In genomic region chr3:157113832-157114505, GRCh38 we compare ENCODE assay signal across 15 cellular contexts. TPM values are rescaled to one million over a fixed set of nuclear protein-coding genes. Genes with fewer than 3 reads are reported as not detected.
DNase-seq lines count a peak whose midpoint lies in the region; ATAC-seq and TF ChIP-seq lines count a peak whose summit lies in the region.
"Had no signal": no experiment of that assay in that cellular context is flagged by ENCODE, and none has a peak within 500 bp of the region (broad histone marks: within the 10 kb centered on the region; RNA-seq: fewer than 3 reads in every experiment).

No MANE protein-coding gene starts in this region.

- peaks cover 97% of the 10 kb centered on the region for H3K4me1 ChIP-seq in cardiac muscle cell (ENCODE audit: low read depth)
- H3K4me1 ChIP-seq: breast epithelium had no signal

- CTCF ChIA-PET in WTC11 (lab: Charles Lee) = interaction anchor here (0.6 to 1.0 kb wide), 6 partner anchors 10 to 48 kb away, joined by 3 to 5 read pairs (median 4); no protein-coding TSS in a partner anchor

- DNase-seq in cardiac muscle cell (ENCODE audit: low read depth in 1 of 2, low spot score in 1 of 2) (no peak), left cardiac atrium (no peak), HT-29 (ENCODE audit: low spot score) (peak; percentile 11), WTC11 (ENCODE audit: low spot score) (no peak), progenitor cell of endocrine pancreas (ENCODE audit: low spot score, unreplicated experiment) (no peak), GDM1 (lab: John Stamatoyannopoulos, UW) (no peak), COR-L47 (lab: John Stamatoyannopoulos, UW) (no peak)
- DNase-seq: activated CD4-positive, alpha-beta T cell treated with anti-CD3 and anti-CD28 coated beads, Interleukin-2, amount 50 U/mL, for 4 hours; activated naive CD4-positive, alpha-beta T cell; pancreas; uterus had no signal

- H3K27me3 ChIP-seq in cardiac muscle cell = no peaks in the 10 kb centered on the region
- H3K27me3 ChIP-seq: breast epithelium, hepatocyte, pancreas, uterus had no signal

- no peaks in the 10 kb centered on the region for H3K36me3 ChIP-seq in cardiac muscle cell
- H3K36me3 ChIP-seq: breast epithelium, pancreas, uterus had no signal

- no peaks in the 10 kb centered on the region for H3K4me1 Mint-ChIP-seq in WTC11
- peaks cover 32% of the 10 kb centered on the region for H3K4me1 Mint-ChIP-seq in progenitor cell of endocrine pancreas (ENCODE audit: low read depth)

- H3K27me3 Mint-ChIP-seq in WTC11 (ENCODE audit: low read depth) = no peaks in the 10 kb centered on the region; the same call in 1 of the 2 replicates
- H3K27me3 Mint-ChIP-seq in progenitor cell of endocrine pancreas = no peaks in the 10 kb centered on the region

- H3K4me3 Mint-ChIP-seq in WTC11 (no peak overlapping the region), progenitor cell of endocrine pancreas (ENCODE audit: low read depth) (no peak overlapping the region)
- H3K4me3 Mint-ChIP-seq: T-helper 1 cell treated with Interleukin-12 subunit alpha and Interleukin-12 subunit beta and Interleukin-4 antibody, amounts not matched to agents 30 μg/mL and 1 μg/mL, for 36 hours had no signal

- POLR2A ChIA-PET in WTC11 (lab: Charles Lee) = no interaction called here

- no peak overlapping the region for H3K4me3 ChIP-seq in cardiac muscle cell
- H3K4me3 ChIP-seq: breast epithelium, hepatocyte, pancreas, uterus had no signal

- H3K27ac Mint-ChIP-seq in WTC11 (no peak overlapping the region), progenitor cell of endocrine pancreas (no peak overlapping the region)
- H3K27ac Mint-ChIP-seq: T-helper 1 cell treated with Interleukin-12 subunit alpha and Interleukin-12 subunit beta and Interleukin-4 antibody, amounts not matched to agents 30 μg/mL and 1 μg/mL, for 36 hours had no signal

- intact Hi-C loops in left cardiac atrium (cut with DNase I) = no loop called here

- TF ChIP-seq CTCF in cardiac muscle cell (IDR thresholded peaks at IDR 0.05; ENCODE audit: low read depth, low read length) = peak; percentile 3
- TF ChIP-seq CTCF in WTC11 (IDR thresholded peaks at IDR 0.05) = no peak
- peak; percentile 17 for TF ChIP-seq CTCF in progenitor cell of endocrine pancreas (IDR thresholded peaks at IDR 0.05; ENCODE audit: unreplicated experiment)

- ATAC-seq in left cardiac atrium = no peak
- ATAC-seq in WTC11 = peak; percentile 82
- ATAC-seq in GM19463 (IDR thresholded peaks at IDR 0.05; ENCODE audit: unreplicated experiment) = no peak

- no peaks in the 10 kb centered on the region for H3K9me3 Mint-ChIP-seq in WTC11
- no peaks in the 10 kb centered on the region for H3K9me3 Mint-ChIP-seq in progenitor cell of endocrine pancreas (ENCODE audit: low read depth)
- H3K9me3 Mint-ChIP-seq: T-helper 1 cell treated with Interleukin-12 subunit alpha and Interleukin-12 subunit beta and Interleukin-4 antibody, amounts not matched to agents 30 μg/mL and 1 μg/mL, for 36 hours had no signal

- no peaks in the 10 kb centered on the region for H3K9me3 ChIP-seq in cardiac muscle cell (ENCODE audit: low read depth)
- H3K9me3 ChIP-seq: breast epithelium, pancreas, uterus had no signal

- H3K36me3 Mint-ChIP-seq in WTC11 (no peaks in the 10 kb centered on the region), progenitor cell of endocrine pancreas (ENCODE audit: insufficient read depth) (no peaks in the 10 kb centered on the region)

- peak overlapping the region; percentile 97 for H3K27ac ChIP-seq in cardiac muscle cell
- H3K27ac ChIP-seq: breast epithelium, pancreas, uterus had no signal

TF ChIP-seq in WTC11, 78 proteins besides CTCF, POLR2A, EP300 and RAD21:
- TF ChIP-seq FOXP1 (CRISPR knock-in tag; IDR thresholded peaks at IDR 0.05; ENCODE audit: borderline replicate concordance) (no peak), RELA (CRISPR knock-in tag; IDR thresholded peaks at IDR 0.05; ENCODE audit: borderline replicate concordance) (no peak), ZNF138 (CRISPR knock-in tag; conservative IDR thresholded peaks at IDR 0.05) (no peak), TP53 (CRISPR knock-in tag; IDR thresholded peaks at IDR 0.05) (no peak), ZNF263 (CRISPR knock-in tag; IDR thresholded peaks at IDR 0.05; ENCODE audit: low read depth) (no peak), ZBTB21 (CRISPR knock-in tag; IDR thresholded peaks at IDR 0.05; ENCODE audit: borderline replicate concordance) (no peak), ZMAT4 (CRISPR knock-in tag; IDR thresholded peaks at IDR 0.05) (no peak), CREM (CRISPR knock-in tag; IDR thresholded peaks at IDR 0.05) (no peak), HMGA2 (CRISPR knock-in tag; IDR thresholded peaks at IDR 0.05) (no peak), ZSCAN18 (CRISPR knock-in tag; IDR thresholded peaks at IDR 0.05) (no peak), PRRX2 (CRISPR knock-in tag; IDR thresholded peaks at IDR 0.05) (no peak), ZNF425 (CRISPR knock-in tag; conservative IDR thresholded peaks at IDR 0.05) (no peak), KAT7 (CRISPR knock-in tag; IDR thresholded peaks at IDR 0.05; ENCODE audit: borderline replicate concordance) (no peak)
- TF ChIP-seq, protein P1, sequence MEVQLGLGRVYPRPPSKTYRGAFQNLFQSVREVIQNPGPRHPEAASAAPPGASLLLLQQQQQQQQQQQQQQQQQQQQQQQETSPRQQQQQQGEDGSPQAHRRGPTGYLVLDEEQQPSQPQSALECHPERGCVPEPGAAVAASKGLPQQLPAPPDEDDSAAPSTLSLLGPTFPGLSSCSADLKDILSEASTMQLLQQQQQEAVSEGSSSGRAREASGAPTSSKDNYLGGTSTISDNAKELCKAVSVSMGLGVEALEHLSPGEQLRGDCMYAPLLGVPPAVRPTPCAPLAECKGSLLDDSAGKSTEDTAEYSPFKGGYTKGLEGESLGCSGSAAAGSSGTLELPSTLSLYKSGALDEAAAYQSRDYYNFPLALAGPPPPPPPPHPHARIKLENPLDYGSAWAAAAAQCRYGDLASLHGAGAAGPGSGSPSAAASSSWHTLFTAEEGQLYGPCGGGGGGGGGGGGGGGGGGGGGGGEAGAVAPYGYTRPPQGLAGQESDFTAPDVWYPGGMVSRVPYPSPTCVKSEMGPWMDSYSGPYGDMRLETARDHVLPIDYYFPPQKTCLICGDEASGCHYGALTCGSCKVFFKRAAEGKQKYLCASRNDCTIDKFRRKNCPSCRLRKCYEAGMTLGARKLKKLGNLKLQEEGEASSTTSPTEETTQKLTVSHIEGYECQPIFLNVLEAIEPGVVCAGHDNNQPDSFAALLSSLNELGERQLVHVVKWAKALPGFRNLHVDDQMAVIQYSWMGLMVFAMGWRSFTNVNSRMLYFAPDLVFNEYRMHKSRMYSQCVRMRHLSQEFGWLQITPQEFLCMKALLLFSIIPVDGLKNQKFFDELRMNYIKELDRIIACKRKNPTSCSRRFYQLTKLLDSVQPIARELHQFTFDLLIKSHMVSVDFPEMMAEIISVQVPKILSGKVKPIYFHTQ (CRISPR knock-in tag; IDR thresholded peaks at IDR 0.05) = no peak
- TF ChIP-seq, protein P2, sequence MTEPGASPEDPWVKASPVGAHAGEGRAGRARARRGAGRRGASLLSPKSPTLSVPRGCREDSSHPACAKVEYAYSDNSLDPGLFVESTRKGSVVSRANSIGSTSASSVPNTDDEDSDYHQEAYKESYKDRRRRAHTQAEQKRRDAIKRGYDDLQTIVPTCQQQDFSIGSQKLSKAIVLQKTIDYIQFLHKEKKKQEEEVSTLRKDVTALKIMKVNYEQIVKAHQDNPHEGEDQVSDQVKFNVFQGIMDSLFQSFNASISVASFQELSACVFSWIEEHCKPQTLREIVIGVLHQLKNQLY (CRISPR knock-in tag; IDR thresholded peaks at IDR 0.05) = no peak
TF ChIP-seq in WTC11: peak in this region for 0.

RNA-seq across cellular contexts. Expression of gene CCNL1, which starts 46.0 kb away (rescaled TPM):
- total RNA-seq in cardiac muscle cell (142 and 223 TPM in 2 replicates), left cardiac atrium (10 to 100 TPM; 44.9 to 64.2 TPM), WTC11 (2021) (67.2 to 79.6 TPM (median 72.7 TPM) in 3 replicates), progenitor cell of endocrine pancreas (155 and 157 TPM in 2 replicates)
- polyA plus RNA-seq in cardiac muscle cell = 87.6 and 101 TPM in 2 replicates
- total RNA-seq in HT-29 (2014; rRNA removed; shearing (Covaris generic)) = 302 and 313 TPM in 2 replicates
